ENCODE assay signal across 8 cellular contexts in the genomic region with DNA sequence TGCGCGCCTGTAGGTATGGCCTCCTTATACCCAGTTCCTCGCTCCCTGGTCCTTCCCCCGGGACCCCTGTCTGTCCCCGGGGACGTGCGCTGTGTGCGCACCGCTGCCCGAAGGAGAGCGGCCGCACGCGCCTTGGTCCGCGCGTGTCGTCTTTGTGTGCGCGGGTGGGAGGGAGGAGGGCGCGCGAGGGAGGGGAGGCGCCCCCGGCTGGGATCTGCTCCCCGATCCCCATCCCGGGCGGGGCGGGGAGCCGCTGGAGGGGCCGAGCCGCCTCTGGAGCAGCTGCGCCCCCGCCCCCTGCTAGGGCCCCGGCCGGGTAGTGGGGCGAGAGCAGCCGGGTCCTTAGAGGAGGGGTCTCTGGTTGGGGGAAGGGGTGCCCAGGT. TPM values are rescaled to one million over a fixed set of nuclear protein-coding genes. Genes with fewer than 3 reads are reported as not detected.
DNase-seq lines count a peak whose midpoint lies in the region; ATAC-seq lines count a peak whose summit lies in the region.

No MANE protein-coding gene starts in this region.

- peaks cover 28% of the 10 kb centered on the region for H3K4me1 Mint-ChIP-seq in activated CD4-positive, alpha-beta T cell treated with anti-CD3 and anti-CD28 coated beads, Interleukin-2, amount 10 ng/mL, durations not matched to agents 7 days and 5 days
- peaks cover 33 to 47% (median 36%) of the 10 kb centered on the region in 3 donors for H3K4me1 Mint-ChIP-seq in T-cell

- no peaks in the 10 kb centered on the region for H3K36me3 Mint-ChIP-seq in activated CD4-positive, alpha-beta T cell treated with anti-CD3 and anti-CD28 coated beads, Interleukin-2, amount 10 ng/mL, durations not matched to agents 7 days and 5 days (ENCODE audit: low read depth)
- H3K36me3 Mint-ChIP-seq in T-cell = no peaks in the 10 kb centered on the region

- no peak for DNase-seq in activated CD4-positive, alpha-beta T cell treated with anti-CD3 and anti-CD28 coated beads, Interleukin-2, amount 10 ng/mL, durations not matched to agents 7 days and 5 days
- DNase-seq in activated CD4-positive, alpha-beta T cell treated with anti-CD3 and anti-CD28 coated beads for 4 hours = no peak
- DNase-seq in T-cell (no peak), left cardiac atrium (no peak), epidermal melanocyte (ENCODE audit: insufficient read length, low spot score) (no peak), COLO829 (ENCODE audit: low spot score) (no peak)
- DNase-seq in stimulated activated CD8-positive, alpha-beta memory T cell treated with anti-CD3 and anti-CD28 coated beads, Interleukin-4, amount 100 ng/mL, for 48 hours = no peak

- H3K9me3 Mint-ChIP-seq in activated CD4-positive, alpha-beta T cell treated with anti-CD3 and anti-CD28 coated beads, Interleukin-2, amount 10 ng/mL, durations not matched to agents 7 days and 5 days = no peaks in the 10 kb centered on the region
- no peaks in the 10 kb centered on the region for H3K9me3 Mint-ChIP-seq in T-cell

- no peak for ATAC-seq in T-cell (replicated peaks in 1 of 4)
- peak; percentile 3 to 8 for ATAC-seq in left cardiac atrium

- H3K9me3 ChIP-seq in skeletal muscle satellite cell (replicated peaks; ENCODE audit: low read length) = no peaks in the 10 kb centered on the region

- intact Hi-C loops in left cardiac atrium (cut with DNase I) = no loop called here

- H3K27ac Mint-ChIP-seq in activated CD4-positive, alpha-beta T cell treated with anti-CD3 and anti-CD28 coated beads, Interleukin-2, amount 10 ng/mL, durations not matched to agents 7 days and 5 days = no peak overlapping the region
- no peak overlapping the region for H3K27ac Mint-ChIP-seq in T-cell

- CTCF ChIA-PET in activated CD4-positive, alpha-beta T cell treated with anti-CD3 and anti-CD28 coated beads, Interleukin-2, amount 10 ng/mL, durations not matched to agents 7 days and 5 days (lab: Charles Lee) = interaction anchor here (1.0 kb wide), 1 partner anchor 20 kb away, joined by 3 read pairs; no protein-coding TSS in a partner anchor
- CTCF ChIA-PET in T-cell (lab: Charles Lee) = no interaction called here

- peaks cover 3% of the 10 kb centered on the region for H3K27me3 ChIP-seq in skeletal muscle satellite cell (ENCODE audit: control insufficient read depth, insufficient read depth, low read length)

- POLR2A ChIA-PET in activated CD4-positive, alpha-beta T cell treated with anti-CD3 and anti-CD28 coated beads, Interleukin-2, amount 10 ng/mL, durations not matched to agents 7 days and 5 days (lab: Charles Lee) = no interaction called here
- POLR2A ChIA-PET in T-cell (lab: Charles Lee) = no interaction called here

- peak overlapping the region; percentile 94 for H3K4me3 ChIP-seq in skeletal muscle satellite cell (ENCODE audit: low read length)

- peak overlapping the region; percentile 48 for H3K4me3 Mint-ChIP-seq in activated CD4-positive, alpha-beta T cell treated with anti-CD3 and anti-CD28 coated beads, Interleukin-2, amount 10 ng/mL, durations not matched to agents 7 days and 5 days
- peak overlapping the region; percentile 56 to 76 (median 61) for H3K4me3 Mint-ChIP-seq in T-cell

- H3K4me1 ChIP-seq in skeletal muscle satellite cell (ENCODE audit: control insufficient read depth, insufficient read depth, low read length) = peaks cover 33% of the 10 kb centered on the region

- H3K9ac ChIP-seq in skeletal muscle satellite cell (ENCODE audit: low read depth, low read length) = peak overlapping the region; percentile 82

- H3K36me3 ChIP-seq in skeletal muscle satellite cell (ENCODE audit: insufficient read depth, low read length) = no peaks in the 10 kb centered on the region

- H3K4me2 ChIP-seq in skeletal muscle satellite cell (ENCODE audit: low read length) = peak overlapping the region; percentile 100

- peaks cover 20% of the 10 kb centered on the region for H3K27me3 Mint-ChIP-seq in activated CD4-positive, alpha-beta T cell treated with anti-CD3 and anti-CD28 coated beads, Interleukin-2, amount 10 ng/mL, durations not matched to agents 7 days and 5 days
- no peaks in the 10 kb centered on the region for H3K27me3 Mint-ChIP-seq in T-cell

RNA-seq across cellular contexts. Expression of a gene that starts 0.4 kb away (rescaled TPM):
- under 1 TPM; 0.12 to 0.50 TPM for total RNA-seq in activated CD4-positive, alpha-beta T cell treated with anti-CD3 and anti-CD28 coated beads, Interleukin-2, amount 10 ng/mL, durations not matched to agents 7 days and 5 days
- total RNA-seq in T-cell = 1 to 10 TPM in 4 of 5 donors, under 1 TPM in 1; 0.90 to 5.0 (median 2.5) TPM
- total RNA-seq in left cardiac atrium = 1 to 10 TPM; 2.4 to 3.0 TPM
- 1.5 and 2.0 TPM in 2 replicates for total RNA-seq in skeletal muscle satellite cell (2012; rRNA removed)

Comparison
In these comparisons a context has a peak if more than half of its experiments do, and no peak if none do; other contexts are left out.
1. ATAC-seq: peak in left cardiac atrium (2 of 2); none in T-cell (0 of 4).